ENCODE assay signal across 8 cellular contexts in genomic region chr12:52156757-52157565, GRCh38. TPM values are rescaled to one million over a fixed set of nuclear protein-coding genes. Genes with fewer than 3 reads are reported as not detected.
DNase-seq lines count a peak whose midpoint lies in the region; ATAC-seq lines count a peak whose summit lies in the region.

No MANE protein-coding gene starts in this region.

- H3K4me1 Mint-ChIP-seq in central memory CD8-positive, alpha-beta T cell = peaks cover 12% of the 10 kb centered on the region

- no peaks in the 10 kb centered on the region for H3K9me3 Mint-ChIP-seq in central memory CD8-positive, alpha-beta T cell

- ATAC-seq in central memory CD8-positive, alpha-beta T cell (replicated peaks; ENCODE audit: extremely low read depth, poor library complexity, severe bottlenecking) = no peak
- ATAC-seq in left colon (peak; percentile 51), GM19035 (IDR thresholded peaks at IDR 0.05; ENCODE audit: unreplicated experiment) (no peak)

- H3K4me3 Mint-ChIP-seq in central memory CD8-positive, alpha-beta T cell = no peak overlapping the region

- H3K36me3 Mint-ChIP-seq in central memory CD8-positive, alpha-beta T cell (ENCODE audit: insufficient read depth) = no peaks in the 10 kb centered on the region

- intact Hi-C loops in left colon (cut with DNase I, micrococcal nuclease) = loop anchor here (5.0 kb wide), 2 partner anchors 170 to 720 kb away; no protein-coding TSS in a partner anchor

- no peak overlapping the region for H3K27ac Mint-ChIP-seq in central memory CD8-positive, alpha-beta T cell (ENCODE audit: low read depth)

- peaks cover 1% of the 10 kb centered on the region for H3K27me3 Mint-ChIP-seq in central memory CD8-positive, alpha-beta T cell

- DNase-seq in SIG-M5 treated with dmso at 0.1 percent for 504 hours (lab: John Stamatoyannopoulos, UW; ENCODE audit: unreplicated experiment) (peak; percentile 49), SIG-M5 (lab: John Stamatoyannopoulos, UW) (no peak), NCI-H2107 treated with DMSO at 0.1 percent for 48 hours (lab: John Stamatoyannopoulos, UW; ENCODE audit: unreplicated experiment) (peak; percentile 62), left colon (peak; percentile 62 to 82)
- peak; percentile 55 for DNase-seq in activated CD4-positive, alpha-beta T cell treated with anti-CD3 and anti-CD28 coated beads for 1 hour
- DNase-seq in central memory CD8-positive, alpha-beta T cell (ENCODE audit: low spot score in 2 of 2) = peak; percentile 55 to 59
- DNase-seq in stimulated activated CD4-positive, alpha-beta T cell treated with anti-CD3 and anti-CD28 coated beads, Interleukin-4, amount 100 ng/mL, for 24 hours = peak; percentile 80

RNA-seq across cellular contexts. Expression of gene KRT80, which starts 34.9 kb away (rescaled TPM):
- total RNA-seq in left colon = 1 to 10 TPM in 1 of 2 donors, not detected in 1; 1.1 TPM
